ENCODE assay signal across 8 cellular contexts in the genomic region with DNA sequence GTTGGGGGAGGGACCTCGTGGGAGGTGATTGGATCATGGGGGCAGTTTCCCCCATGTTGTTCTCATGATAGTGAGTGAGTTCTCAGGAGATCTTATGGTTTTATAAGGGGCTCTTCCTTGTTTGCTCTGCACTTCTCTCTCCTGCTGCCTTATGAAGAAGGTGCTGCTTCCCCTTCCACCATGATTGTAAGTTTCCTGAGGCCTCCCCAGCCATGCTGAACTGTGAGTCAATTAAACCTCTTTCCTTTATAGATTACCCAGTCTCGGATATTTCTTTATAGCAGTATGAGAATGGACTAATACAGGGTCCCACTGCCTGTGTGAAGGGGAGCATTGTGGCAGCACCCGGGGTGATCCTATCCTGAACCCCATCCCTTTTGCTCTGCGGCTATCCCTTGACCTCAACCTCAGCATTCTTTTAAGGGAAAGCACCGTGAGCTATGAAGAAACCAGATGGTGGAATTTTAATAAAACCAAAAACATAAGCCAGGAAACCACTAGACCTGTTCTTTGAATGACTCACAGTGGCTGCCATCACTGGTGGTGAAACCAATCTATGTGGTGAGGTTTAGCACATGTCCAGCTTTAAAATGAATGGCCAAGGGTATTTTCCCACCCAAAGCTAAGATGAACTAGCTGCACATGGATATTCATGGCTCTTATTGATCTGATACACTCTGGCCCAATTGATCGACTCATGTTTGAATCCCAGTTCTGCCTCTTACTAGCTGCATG.
A peak's percentile ranks its signal among the peaks of the same experiment; 100 is the strongest.
DNase-seq lines count a peak whose midpoint lies in the region; ATAC-seq and TF ChIP-seq lines count a peak whose summit lies in the region.

No MANE protein-coding gene starts in this region.

- H3K27me3 Mint-ChIP-seq in effector memory CD8-positive, alpha-beta T cell, result no peaks in the 10 kb centered on the region
- H3K27me3 Mint-ChIP-seq in type B pancreatic cell, result no peaks in the 10 kb centered on the region

- no peaks in the 10 kb centered on the region for H3K36me3 Mint-ChIP-seq in effector memory CD8-positive, alpha-beta T cell (ENCODE audit: insufficient read depth)
- H3K36me3 Mint-ChIP-seq in type B pancreatic cell, result peaks cover 3% of the 10 kb centered on the region

- no peak for TF ChIP-seq CTCF in type B pancreatic cell (conservative IDR thresholded peaks at IDR 0.05)

- peaks cover 0 to 7% of the 10 kb centered on the region in 2 donors for H3K9me3 Mint-ChIP-seq in effector memory CD8-positive, alpha-beta T cell
- peaks cover 4% of the 10 kb centered on the region for H3K9me3 Mint-ChIP-seq in type B pancreatic cell

- DNase-seq in GM04504 (ENCODE audit: low read depth), result peak; percentile 50
- no peak for DNase-seq in effector memory CD8-positive, alpha-beta T cell
- DNase-seq in amniotic stem cell (lab: John Stamatoyannopoulos, UW), result no peak
- no peak for DNase-seq in type B pancreatic cell (ENCODE audit: extremely low spot score, unreplicated experiment)
- DNase-seq in NCI-H510A treated with DMSO at 0.1 percent for 48 hours (lab: John Stamatoyannopoulos, UW), result no peak
- DNase-seq in NCI-H2196 (lab: John Stamatoyannopoulos, UW; ENCODE audit: unreplicated experiment), result no peak

- peak overlapping the region; percentile 32 to 90 for H3K27ac Mint-ChIP-seq in effector memory CD8-positive, alpha-beta T cell
- H3K27ac Mint-ChIP-seq in type B pancreatic cell, result no peak overlapping the region

- H3K4me1 Mint-ChIP-seq in effector memory CD8-positive, alpha-beta T cell (ENCODE audit: low read depth in 2 of 2), result peaks cover 9 to 13% of the 10 kb centered on the region in 2 donors
- peaks cover 5% of the 10 kb centered on the region for H3K4me1 Mint-ChIP-seq in type B pancreatic cell (ENCODE audit: unreplicated experiment)

- H3K4me3 Mint-ChIP-seq in effector memory CD8-positive, alpha-beta T cell, result no peak overlapping the region
- no peak overlapping the region for H3K4me3 Mint-ChIP-seq in type B pancreatic cell

- ATAC-seq in GM21423 (IDR thresholded peaks at IDR 0.05; ENCODE audit: unreplicated experiment) (peak; percentile 91), HG03460 (IDR thresholded peaks at IDR 0.05; ENCODE audit: unreplicated experiment) (peak; percentile 89)
- ATAC-seq in effector memory CD8-positive, alpha-beta T cell (replicated peaks), result peak; percentile 40

Comparison
In these comparisons a context has a peak if more than half of its experiments do, and no peak if none do; other contexts are left out.
1. ATAC-seq: peak in every context shown above with its lines; median percentile 91 in GM21423; 89 in HG03460; 40 in effector memory CD8-positive, alpha-beta T cell.